Comparison of ENCODE assay signal across 4 cellular contexts in the genomic region with DNA sequence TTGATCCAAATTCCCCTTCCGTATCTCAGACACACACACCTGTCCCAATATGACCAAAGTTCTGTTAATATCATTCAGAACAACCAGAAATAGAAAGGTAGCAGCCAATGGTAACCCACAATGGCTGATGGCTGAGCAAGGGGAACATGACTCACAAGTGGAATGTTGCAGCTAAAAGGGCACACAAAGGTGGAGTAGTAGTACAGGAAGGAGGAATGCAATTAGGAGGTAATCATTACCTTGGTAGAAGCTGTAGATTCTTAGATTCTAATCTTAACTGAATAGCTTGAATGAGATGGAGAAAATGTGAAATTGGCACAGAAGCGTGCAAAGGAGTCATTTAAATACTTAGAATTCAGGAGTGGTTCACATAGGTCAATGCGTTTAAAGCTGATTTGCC.
"Had no signal": no experiment of that assay in that cellular context is flagged by ENCODE, and none has a peak within 500 bp of the region (broad histone marks: within the 10 kb centered on the region; RNA-seq: fewer than 3 reads in every experiment).

No MANE protein-coding gene starts in this region.

- H3K4me3 ChIP-seq: GM23338 had no signal

- DNase-seq: H9, HCEC 1CT, KBM-7 had no signal

- H3K4me2 ChIP-seq: GM23338 had no signal

- H2AFZ ChIP-seq: GM23338 had no signal
